Comparison of ENCODE assay signal across 1 cellular context in the genomic region with DNA sequence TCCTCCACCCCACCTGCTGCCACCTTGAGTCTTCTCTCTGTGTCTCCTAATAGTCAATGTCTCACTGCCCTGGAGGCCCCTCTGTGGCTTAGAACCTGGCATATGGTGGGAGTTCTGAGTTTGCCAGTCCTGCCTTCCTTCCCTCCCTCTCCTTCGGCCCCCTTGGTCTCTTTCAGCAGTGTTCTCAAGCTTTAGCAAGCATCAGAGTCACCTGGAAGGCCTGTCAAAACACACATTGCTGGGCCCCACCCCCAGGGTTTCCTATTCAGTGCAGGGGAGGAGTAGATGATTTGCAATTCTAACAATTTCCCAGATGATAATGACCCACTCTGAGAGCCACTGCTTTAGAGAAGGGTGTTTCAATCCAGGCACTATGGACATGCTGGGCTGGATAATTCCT.
TF ChIP-seq lines count a peak whose summit lies in the region.

No MANE protein-coding gene starts in this region.

TF ChIP-seq in SK-N-SH treated with all-trans-retinoic acid at 6 μM for 48 hours, 23 proteins besides CTCF, POLR2A, EP300 and RAD21:
- no peak for TF ChIP-seq ESRRG (CRISPR knock-in tag; IDR thresholded peaks at IDR 0.05)
- TF ChIP-seq OSR1 (CRISPR knock-in tag; IDR thresholded peaks at IDR 0.05), result no peak
- TF ChIP-seq ZFP30 (CRISPR knock-in tag; IDR thresholded peaks at IDR 0.05), result no peak
- no peak for TF ChIP-seq RARB (CRISPR knock-in tag; IDR thresholded peaks at IDR 0.05)
- TF ChIP-seq, protein P1, sequence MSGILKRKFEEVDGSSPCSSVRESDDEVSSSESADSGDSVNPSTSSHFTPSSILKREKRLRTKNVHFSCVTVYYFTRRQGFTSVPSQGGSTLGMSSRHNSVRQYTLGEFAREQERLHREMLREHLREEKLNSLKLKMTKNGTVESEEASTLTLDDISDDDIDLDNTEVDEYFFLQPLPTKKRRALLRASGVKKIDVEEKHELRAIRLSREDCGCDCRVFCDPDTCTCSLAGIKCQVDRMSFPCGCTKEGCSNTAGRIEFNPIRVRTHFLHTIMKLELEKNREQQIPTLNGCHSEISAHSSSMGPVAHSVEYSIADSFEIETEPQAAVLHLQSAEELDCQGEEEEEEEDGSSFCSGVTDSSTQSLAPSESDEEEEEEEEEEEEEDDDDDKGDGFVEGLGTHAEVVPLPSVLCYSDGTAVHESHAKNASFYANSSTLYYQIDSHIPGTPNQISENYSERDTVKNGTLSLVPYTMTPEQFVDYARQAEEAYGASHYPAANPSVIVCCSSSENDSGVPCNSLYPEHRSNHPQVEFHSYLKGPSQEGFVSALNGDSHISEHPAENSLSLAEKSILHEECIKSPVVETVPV (CRISPR knock-in tag; IDR thresholded peaks at IDR 0.05), result no peak
- no peak for TF ChIP-seq ZC3H10 (CRISPR knock-in tag; IDR thresholded peaks at IDR 0.05)
- TF ChIP-seq ISL1 (CRISPR knock-in tag; IDR thresholded peaks at IDR 0.05), result no peak
- no peak for TF ChIP-seq ZNF565 (CRISPR knock-in tag; conservative IDR thresholded peaks at IDR 0.05; ENCODE audit: low read depth)
- TF ChIP-seq ARNTL (CRISPR knock-in tag; IDR thresholded peaks at IDR 0.05; ENCODE audit: borderline replicate concordance, low read depth), result no peak
- TF ChIP-seq TOX (CRISPR knock-in tag; IDR thresholded peaks at IDR 0.05; ENCODE audit: borderline replicate concordance), result no peak
- no peak for TF ChIP-seq ZNF70 (CRISPR knock-in tag; IDR thresholded peaks at IDR 0.05)
TF ChIP-seq in SK-N-SH treated with all-trans-retinoic acid at 6 μM for 48 hours: peak in this region for 0.
